13 cellular contexts compared by ENCODE assay signal in genomic region chr5:151107738-151108520, GRCh38. TPM values are rescaled to one million over a fixed set of nuclear protein-coding genes. Genes with fewer than 3 reads are reported as not detected.
A peak's percentile ranks its signal among the peaks of the same experiment; 100 is the strongest.
DNase-seq lines count a peak whose midpoint lies in the region; FAIRE-seq lines count a peak whose summit lies in the region.
"Had no signal": no experiment of that assay in that cellular context is flagged by ENCODE, and none has a peak within 500 bp of the region (broad histone marks: within the 10 kb centered on the region; RNA-seq: fewer than 3 reads in every experiment).

No MANE protein-coding gene starts in this region.

- H3K9me3 ChIP-seq in MG63 (no peaks in the 10 kb centered on the region), muscle layer of colon (ENCODE audit: low read length) (no peaks in the 10 kb centered on the region)
- H3K9me3 ChIP-seq: BLaER1 treated with 17β-estradiol and CSF1 and Interleukin-3, amounts not matched to agents 10 nM and 100 nM had no signal

- peaks cover 52% of the 10 kb centered on the region for H3K4me1 ChIP-seq in muscle layer of colon (ENCODE audit: insufficient read depth, low read length)

- no peak overlapping the region for H3K4me3 ChIP-seq in MG63
- no peak overlapping the region for H3K4me3 ChIP-seq in muscle layer of colon (ENCODE audit: low read depth in 1 of 2, low read length in 2 of 2)
- H3K4me3 ChIP-seq: BLaER1 treated with 17β-estradiol and CSF1 and Interleukin-3, amounts not matched to agents 10 nM and 100 nM had no signal

- no peak for FAIRE-seq in frontal cortex (lab: Jason Lieb, UNC)
- FAIRE-seq: endothelial cell of umbilical vein had no signal

- H3K27me3 ChIP-seq in MG63 (no peaks in the 10 kb centered on the region), muscle layer of colon (ENCODE audit: control insufficient read depth in 1 of 2, insufficient read depth in 2 of 2, low read length in 2 of 2) (no peaks in the 10 kb centered on the region)
- H3K27me3 ChIP-seq: BLaER1 treated with 17β-estradiol and CSF1 and Interleukin-3, amounts not matched to agents 10 nM and 100 nM had no signal

- H3K36me3 ChIP-seq in MG63 (peaks cover 97% of the 10 kb centered on the region), muscle layer of colon (ENCODE audit: insufficient read depth, low read length) (peaks cover 66% of the 10 kb centered on the region)

- peak overlapping the region; percentile 58 for H3K27ac ChIP-seq in muscle layer of colon (ENCODE audit: low read depth, low read length)
- H3K27ac ChIP-seq: BLaER1 treated with 17β-estradiol and CSF1 and Interleukin-3, amounts not matched to agents 10 nM and 100 nM had no signal

- H3K9ac ChIP-seq in muscle layer of colon (ENCODE audit: low read length), result no peak overlapping the region
- H3K9ac ChIP-seq: BLaER1 treated with 17β-estradiol and CSF1 and Interleukin-3, amounts not matched to agents 10 nM and 100 nM had no signal

- peak; percentile 43 for DNase-seq in AG08395 (ENCODE audit: low spot score)
- peak; percentile 81 for DNase-seq in MG63
- peak; percentile 70 for DNase-seq in fibroblast of peridontal ligament (ENCODE audit: extremely low read depth)
- no peak for DNase-seq in OCI-M2 (lab: John Stamatoyannopoulos, UW; ENCODE audit: unreplicated experiment)
- DNase-seq in RPMI8226, result no peak
- DNase-seq in NAMALWA (ENCODE audit: low spot score), result no peak
- no peak for DNase-seq in frontal cortex (ENCODE audit: low spot score in 2 of 2)
- DNase-seq: activated T-cell treated with anti-CD3 and anti-CD28 coated beads, Interleukin-2, amount 50 U/mL, for 72 hours; H7; T-helper 1 cell had no signal

RNA-seq across cellular contexts. Expression of gene TNIP1, which starts 27.1 kb away (rescaled TPM):
- total RNA-seq in MG63 (2014; rRNA removed; shearing (Covaris generic); ENCODE audit: low replicate concordance), result 74.2 and 76.6 TPM in 2 replicates
- total RNA-seq in frontal cortex, result 15.1 TPM

RNA-seq across cellular contexts. Expression of gene ANXA6, which starts 49.6 kb away (rescaled TPM):
- 222 and 331 TPM in 2 replicates for total RNA-seq in MG63 (2014; rRNA removed; shearing (Covaris generic); ENCODE audit: low replicate concordance)
- 48.9 TPM for total RNA-seq in frontal cortex

Comparison
In these comparisons a context has a peak if more than half of its experiments do, and no peak if none do; other contexts are left out.
1. DNase-seq: peak in AG08395 (single experiment), MG63 (single experiment) and fibroblast of peridontal ligament (single experiment); none in OCI-M2 (single experiment), RPMI8226 (single experiment), NAMALWA (single experiment) and frontal cortex (0 of 2).